In the genomic region with DNA sequence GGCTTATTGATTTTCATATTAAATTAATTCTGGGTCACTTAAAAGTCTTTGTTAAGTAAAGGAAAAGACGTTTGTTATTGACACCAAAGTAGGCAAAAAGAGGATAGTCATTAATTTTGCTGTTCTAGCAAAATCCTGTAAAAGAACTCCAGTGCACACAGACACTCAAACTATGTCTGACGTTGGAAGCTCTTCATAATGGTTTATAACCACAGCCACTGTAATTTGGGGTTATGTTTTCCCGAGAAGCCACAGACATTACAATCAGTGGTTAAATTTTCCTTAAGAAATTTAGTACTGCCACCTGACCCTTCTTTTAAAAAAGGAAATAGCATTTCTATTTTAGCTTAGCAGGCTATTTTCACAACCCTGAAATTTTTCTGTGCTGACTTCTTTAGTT, we compare ENCODE assay signal across 27 cellular contexts.
DNase-seq lines count a peak whose midpoint lies in the region; ATAC-seq and TF ChIP-seq lines count a peak whose summit lies in the region.
"Had no signal": no experiment of that assay in that cellular context is flagged by ENCODE, and none has a peak within 500 bp of the region (broad histone marks: within the 10 kb centered on the region; RNA-seq: fewer than 3 reads in every experiment).

No MANE protein-coding gene starts in this region.

- in situ Hi-C loops in astrocyte of the cerebellum (cut with HindIII; ENCODE audit: low sequenced_read_pairs) = no loop called here

- no peaks in the 10 kb centered on the region for H3K36me3 ChIP-seq in ovary
- H3K36me3 ChIP-seq: BE2C, neural progenitor cell had no signal

- no peak for TF ChIP-seq POLR2A in ovary (IDR thresholded peaks at IDR 0.05)

- ATAC-seq in GM19452 (IDR thresholded peaks at IDR 0.05; ENCODE audit: unreplicated experiment) = no peak
- ATAC-seq: effector memory CD8-positive, alpha-beta T cell; GM12878; WTC11 had no signal

- H3K4me3 ChIP-seq in astrocyte of the cerebellum (ENCODE audit: low read depth, low read length) (no peak overlapping the region), ovary (no peak overlapping the region)
- H3K4me3 ChIP-seq: coronary artery, GM12878, neural progenitor cell, tibial artery had no signal

- WGBS in ovary, 3 donors = 55 to 76% (median 62%) methylated on average over 3 of the region's 3 CpGs

- DNase-seq in GF-D8 (lab: John Stamatoyannopoulos, UW) (peak; percentile 53), M059J (ENCODE audit: low read depth) (peak; percentile 7), astrocyte of the cerebellum (ENCODE audit: low read depth) (peak; percentile 54), myocyte (ENCODE audit: low read depth) (peak; percentile 76), ovary (no peak), HuH-7 (ENCODE audit: low spot score) (no peak), NCI-H1694 (lab: John Stamatoyannopoulos, UW) (no peak)
- DNase-seq: activated CD4-positive, alpha-beta T cell treated with anti-CD3 and anti-CD28 coated beads, Interleukin-2, amount 10 ng/mL, durations not matched to agents 24 days and 14 days; activated effector memory CD4-positive, alpha-beta T cell treated with Interleukin-2 at 50 U/mL for 16 hours; activated T-cell treated with anti-CD3 and anti-CD28 coated beads, Interleukin-2, amount 50 U/mL, for 1 hour; anterior cingulate cortex; BE2C; effector memory CD8-positive, alpha-beta T cell; EL; erythroblast; glutamatergic neuron; mammary epithelial cell; NCI-H2029 treated with DMSO at 0.1 percent for 48 hours; NCI-H226; SW 1271; tibial artery had no signal

- no peak for TF ChIP-seq EP300 in ovary (IDR thresholded peaks at IDR 0.05)

- H3K27ac ChIP-seq in ovary = no peak overlapping the region
- H3K27ac ChIP-seq: coronary artery, neural progenitor cell, parathyroid adenoma, tibial artery had no signal

- TF ChIP-seq CTCF in astrocyte of the cerebellum (IDR thresholded peaks at IDR 0.05; ENCODE audit: low read depth, low read length, missing control alignments) (no peak), ovary (IDR thresholded peaks at IDR 0.05) (no peak)

- no peaks in the 10 kb centered on the region for H3K9me3 ChIP-seq in ovary
- H3K9me3 ChIP-seq: BE2C, tibial artery had no signal

- intact Hi-C loops in ovary (cut with DNase I) = no loop called here

- no peaks in the 10 kb centered on the region for H3K4me1 ChIP-seq in ovary (ENCODE audit: insufficient read depth)
- H3K4me1 ChIP-seq: parathyroid adenoma had no signal

- H3K27me3 ChIP-seq in ovary = no peaks in the 10 kb centered on the region
- H3K27me3 ChIP-seq: BE2C, neural progenitor cell, tibial artery had no signal

Comparison
In these comparisons a context has a peak if more than half of its experiments do, and no peak if none do; other contexts are left out.
1. DNase-seq: peak in GF-D8 (single experiment), M059J (single experiment), astrocyte of the cerebellum (single experiment) and myocyte (single experiment); none in ovary (0 of 5), HuH-7 (single experiment) and NCI-H1694 (single experiment).